4 cellular contexts compared by ENCODE assay signal in the genomic region with DNA sequence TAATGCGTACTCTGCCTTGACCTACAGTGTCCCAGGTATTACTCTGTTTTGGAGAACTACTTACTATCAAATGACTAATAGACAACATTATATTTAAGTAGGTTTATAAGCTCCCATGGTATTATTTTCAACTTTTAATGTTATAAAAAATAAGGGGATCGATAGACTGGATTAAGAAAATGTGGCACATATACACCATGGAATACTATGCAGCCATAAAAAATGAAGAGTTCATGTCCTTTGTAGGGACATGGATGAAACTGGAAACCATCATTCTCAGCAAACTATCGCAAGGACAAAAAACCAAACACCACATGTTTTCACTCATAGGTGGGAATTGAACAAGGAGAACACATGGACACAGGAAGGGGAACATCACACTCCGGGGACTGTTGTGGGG. TPM values are rescaled to one million over a fixed set of nuclear protein-coding genes. Genes with fewer than 3 reads are reported as not detected.
"Had no signal": no experiment of that assay in that cellular context is flagged by ENCODE, and none has a peak within 500 bp of the region (broad histone marks: within the 10 kb centered on the region; RNA-seq: fewer than 3 reads in every experiment).

No MANE protein-coding gene starts in this region.

RNA-seq across cellular contexts. Expression of gene RHCE, which starts 40.2 kb away (rescaled TPM):
- total RNA-seq: activated B cell treated with CpG ODN at 0.5 μM for 24 hours; activated CD8-positive, alpha-beta memory T cell treated with anti-CD3 and anti-CD28 coated beads, Interleukin-2, amount 10 ng/mL, durations not matched to agents 7 days and 5 days; T-helper 17 cell; T-helper 2 cell treated with Interferon-gamma antibody and Interleukin-4, amounts not matched to agents 100 ng/mL and 5 ng/mL, for 36 hours had no signal
